27 cellular contexts compared by ENCODE assay signal in the genomic region with DNA sequence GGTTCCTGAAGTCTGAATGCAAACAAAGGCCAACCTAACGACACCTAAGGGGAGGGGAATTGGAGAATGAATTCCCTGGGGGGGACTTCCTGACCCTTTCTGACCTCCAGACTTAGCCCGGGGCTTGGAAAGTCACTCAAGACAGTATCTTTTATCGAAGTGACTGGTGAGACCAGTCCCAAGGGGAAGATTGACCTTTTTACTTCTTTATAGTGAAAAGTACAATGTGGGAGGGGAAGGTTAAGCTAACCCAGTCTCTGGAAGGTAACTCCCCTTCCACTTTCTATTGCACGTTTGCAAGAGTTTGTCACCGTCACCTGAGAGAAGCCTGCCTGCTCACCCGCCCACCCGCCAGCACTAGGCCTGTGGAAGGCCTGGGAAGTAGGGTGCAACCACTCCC.
A peak's percentile ranks its signal among the peaks of the same experiment; 100 is the strongest.
DNase-seq lines count a peak whose midpoint lies in the region; ATAC-seq and TF ChIP-seq lines count a peak whose summit lies in the region.
"Had no signal": no experiment of that assay in that cellular context is flagged by ENCODE, and none has a peak within 500 bp of the region (broad histone marks: within the 10 kb centered on the region; RNA-seq: fewer than 3 reads in every experiment).

No MANE protein-coding gene starts in this region.

- H3K14ac ChIP-seq in trophoblast cell (ENCODE audit: low read length), result peak overlapping the region; percentile 54

- peak overlapping the region; percentile 67 for H2BK5ac ChIP-seq in trophoblast cell (ENCODE audit: low read depth, low read length, poor library complexity)

- H3K36me3 Mint-ChIP-seq in WTC11, result no peaks in the 10 kb centered on the region
- H3K36me3 Mint-ChIP-seq: activated naive CD8-positive, alpha-beta T cell treated with anti-CD3 and anti-CD28 coated beads, Interleukin-2, amount 10 ng/mL, durations not matched to agents 7 days and 5 days; CD4-positive, alpha-beta memory T cell had no signal

- no peak overlapping the region for H3K23ac ChIP-seq in trophoblast cell (ENCODE audit: low read length)

- no peak for TF ChIP-seq POLR2A in gastroesophageal sphincter (IDR thresholded peaks at IDR 0.05)

- H3K9ac ChIP-seq in trophoblast cell (ENCODE audit: low read length), result no peak overlapping the region

- H3K27me3 Mint-ChIP-seq in WTC11 (ENCODE audit: low read depth), result no peaks in the 10 kb centered on the region
- H3K27me3 Mint-ChIP-seq: activated naive CD8-positive, alpha-beta T cell treated with anti-CD3 and anti-CD28 coated beads, Interleukin-2, amount 10 ng/mL, durations not matched to agents 7 days and 5 days had no signal

- CTCF ChIA-PET in WTC11 (lab: Charles Lee), result interaction anchor here (1.2 kb wide), 1 partner anchor 109 kb away, joined by 3 read pairs; no protein-coding TSS in a partner anchor

- peak overlapping the region; percentile 35 for H2AK5ac ChIP-seq in trophoblast cell (ENCODE audit: low read length)

- H3K9me3 ChIP-seq in trophoblast cell (ENCODE audit: insufficient read depth, low read depth, low read length), result no peaks in the 10 kb centered on the region
- H3K9me3 ChIP-seq in gastroesophageal sphincter, result no peaks in the 10 kb centered on the region
- H3K9me3 ChIP-seq: left lung, psoas muscle, SJCRH30, thyroid gland had no signal

- no CpG with 5 or more reads among the region's 7 CpGs for WGBS in trophoblast cell (ENCODE audit: extremely low coverage, insufficient coverage, insufficient read length)
- WGBS in gastroesophageal sphincter (ENCODE audit: low coverage in 1 of 2), 2 donors, result 68 to 82% methylated on average over 5 to 7 of the region's 7 CpGs

- H3K36me3 ChIP-seq in trophoblast cell (ENCODE audit: control insufficient read depth in 1 of 2, insufficient read depth in 2 of 2, low read length in 2 of 2) (no peaks in the 10 kb centered on the region), gastroesophageal sphincter (no peaks in the 10 kb centered on the region)
- H3K36me3 ChIP-seq: left lung, SJCRH30, thyroid gland had no signal

- no peaks in the 10 kb centered on the region for H3K27me3 ChIP-seq in trophoblast cell (ENCODE audit: insufficient read depth, low read length)
- no peaks in the 10 kb centered on the region for H3K27me3 ChIP-seq in gastroesophageal sphincter
- H3K27me3 ChIP-seq: left lung, SJCRH30, thyroid gland had no signal

- no peak for TF ChIP-seq CTCF in WTC11 (IDR thresholded peaks at IDR 0.05)
- no peak for TF ChIP-seq CTCF in gastroesophageal sphincter (IDR thresholded peaks at IDR 0.05)

- peak overlapping the region; percentile 51 for H3K18ac ChIP-seq in trophoblast cell (ENCODE audit: low read length)

- no peak overlapping the region for H4K12ac ChIP-seq in trophoblast cell (ENCODE audit: low read depth, low read length)

- peak overlapping the region; percentile 62 for H4K8ac ChIP-seq in trophoblast cell (ENCODE audit: low read depth, low read length)

- H3K4me3 Mint-ChIP-seq in WTC11, result no peak overlapping the region
- H3K4me3 Mint-ChIP-seq: activated naive CD8-positive, alpha-beta T cell treated with anti-CD3 and anti-CD28 coated beads, Interleukin-2, amount 10 ng/mL, durations not matched to agents 7 days and 5 days; activated T-helper 17 cell treated with anti-CD3 and anti-CD28 coated beads, Interleukin-2, amount 50 U/mL, for 72 hours; CD4-positive, alpha-beta memory T cell; effector memory CD8-positive, alpha-beta T cell; nephron had no signal

- H2BK120ac ChIP-seq in trophoblast cell (ENCODE audit: insufficient read depth, low read length, poor library complexity), result peak overlapping the region; percentile 85

- peak; percentile 12 for DNase-seq in WTC11 (ENCODE audit: low spot score)
- DNase-seq in trophoblast cell, result peak in 1 of 2 donors; percentile 13
- no peak for DNase-seq in kidney glomerular epithelial cell (lab: John Stamatoyannopoulos, UW)
- DNase-seq in NCI-H345 (lab: John Stamatoyannopoulos, UW), result no peak
- DNase-seq: activated CD4-positive, alpha-beta T cell treated with anti-CD3 and anti-CD28 coated beads for 48 hours; activated naive CD8-positive, alpha-beta T cell treated with anti-CD3 and anti-CD28 coated beads, Interleukin-2, amount 10 ng/mL, durations not matched to agents 7 days and 5 days; CD4-positive, alpha-beta memory T cell; DMS153; effector memory CD8-positive, alpha-beta T cell; GDM1; KG1; left lung; midbrain; PC-9; psoas muscle; SJCRH30; stimulated activated CD4-positive, alpha-beta T cell treated with anti-CD3 and anti-CD28 coated beads, Interleukin-2, amount 100 ng/mL, for 24 hours; stimulated activated naive CD8-positive, alpha-beta T cell treated with anti-CD3 and anti-CD28 coated beads, Interleukin-15, Interleukin-2, amounts not matched to agents 100 U/mL and 50 U/mL, for 24 hours; T-helper 1 cell; thyroid gland had no signal

- no peak overlapping the region for H3K4me2 ChIP-seq in trophoblast cell (ENCODE audit: low read length)
- H3K4me2 ChIP-seq: PC-9 had no signal

- H3K27ac Mint-ChIP-seq in WTC11, result peak overlapping the region; percentile 47; the same call in 1 of the 2 replicates
- H3K27ac Mint-ChIP-seq: activated naive CD8-positive, alpha-beta T cell treated with anti-CD3 and anti-CD28 coated beads, Interleukin-2, amount 10 ng/mL, durations not matched to agents 7 days and 5 days; activated T-helper 17 cell treated with anti-CD3 and anti-CD28 coated beads, Interleukin-2, amount 50 U/mL, for 72 hours; CD4-positive, alpha-beta memory T cell; effector memory CD8-positive, alpha-beta T cell; nephron had no signal

- peaks cover 36% of the 10 kb centered on the region for H3K4me1 Mint-ChIP-seq in WTC11
- H3K4me1 Mint-ChIP-seq: activated naive CD8-positive, alpha-beta T cell treated with anti-CD3 and anti-CD28 coated beads, Interleukin-2, amount 10 ng/mL, durations not matched to agents 7 days and 5 days; activated T-helper 17 cell treated with anti-CD3 and anti-CD28 coated beads, Interleukin-2, amount 50 U/mL, for 72 hours; CD4-positive, alpha-beta memory T cell; nephron had no signal

- no peak overlapping the region for H3K4ac ChIP-seq in trophoblast cell (ENCODE audit: low read depth, low read length)

- POLR2A ChIA-PET in WTC11 (lab: Charles Lee), result no interaction called here

- peak overlapping the region; percentile 90 for H2BK12ac ChIP-seq in trophoblast cell (ENCODE audit: low read length)

- peaks cover 13% of the 10 kb centered on the region for H3K79me1 ChIP-seq in trophoblast cell (ENCODE audit: low read length)

- H3K27ac ChIP-seq in trophoblast cell (ENCODE audit: low read depth, low read length) (peak overlapping the region; percentile 57), gastroesophageal sphincter (no peak overlapping the region)
- H3K27ac ChIP-seq: left lung, PC-9, psoas muscle, SJCRH30, skin epidermis, thyroid gland had no signal

- no peak overlapping the region for H2AFZ ChIP-seq in trophoblast cell (ENCODE audit: insufficient read depth, low read length, poor library complexity)
- H2AFZ ChIP-seq: PC-9 had no signal

- peak; percentile 50 for ATAC-seq in GM18909 (IDR thresholded peaks at IDR 0.05; ENCODE audit: poor library complexity, unreplicated experiment)
- peak; percentile 67 for ATAC-seq in HG02678 (IDR thresholded peaks at IDR 0.05; ENCODE audit: unreplicated experiment)
- ATAC-seq in WTC11, result peak; percentile 69
- no peak for ATAC-seq in gastroesophageal sphincter
- ATAC-seq in HG02840 (IDR thresholded peaks at IDR 0.05; ENCODE audit: low FRiP score, unreplicated experiment), result no peak
- ATAC-seq: activated T-helper 17 cell treated with anti-CD3 and anti-CD28 coated beads, Interleukin-2, amount 50 U/mL, for 72 hours; effector memory CD8-positive, alpha-beta T cell; left lung; psoas muscle; stimulated activated naive CD8-positive, alpha-beta T cell treated with anti-CD3 and anti-CD28 coated beads, Interleukin-15, Interleukin-2, amounts not matched to agents 100 U/mL and 50 U/mL, for 24 hours had no signal

- no peaks in the 10 kb centered on the region for H3K79me2 ChIP-seq in trophoblast cell (ENCODE audit: control insufficient read depth, insufficient read depth, low read length, poor library complexity)

- TF ChIP-seq EP300 in gastroesophageal sphincter (IDR thresholded peaks at IDR 0.05), result no peak

- peaks cover 8 to 13% of the 10 kb centered on the region in 2 experiments for H3K4me1 ChIP-seq in trophoblast cell (ENCODE audit: control insufficient read depth in 1 of 2, insufficient read depth in 2 of 2, low read length in 2 of 2)
- H3K4me1 ChIP-seq in gastroesophageal sphincter, result no peaks in the 10 kb centered on the region
- H3K4me1 ChIP-seq: left lung, psoas muscle, SJCRH30, thyroid gland had no signal

- H4K91ac ChIP-seq in trophoblast cell (ENCODE audit: low read depth, low read length), result peak overlapping the region; percentile 73

- no peaks in the 10 kb centered on the region; the same call in 1 of the 2 replicates for H3K9me3 Mint-ChIP-seq in WTC11
- H3K9me3 Mint-ChIP-seq: activated naive CD8-positive, alpha-beta T cell treated with anti-CD3 and anti-CD28 coated beads, Interleukin-2, amount 10 ng/mL, durations not matched to agents 7 days and 5 days; activated T-helper 17 cell treated with anti-CD3 and anti-CD28 coated beads, Interleukin-2, amount 50 U/mL, for 72 hours; nephron had no signal

- no peak overlapping the region for H3K4me3 ChIP-seq in trophoblast cell (ENCODE audit: low read depth, low read length)
- H3K4me3 ChIP-seq in gastroesophageal sphincter, result no peak overlapping the region
- H3K4me3 ChIP-seq: left lung, PC-9, psoas muscle, SJCRH30, skin epidermis, thyroid gland had no signal

TF ChIP-seq in WTC11, 78 proteins besides CTCF, POLR2A, EP300 and RAD21 (continues in another document):
- TF ChIP-seq, protein P1, sequence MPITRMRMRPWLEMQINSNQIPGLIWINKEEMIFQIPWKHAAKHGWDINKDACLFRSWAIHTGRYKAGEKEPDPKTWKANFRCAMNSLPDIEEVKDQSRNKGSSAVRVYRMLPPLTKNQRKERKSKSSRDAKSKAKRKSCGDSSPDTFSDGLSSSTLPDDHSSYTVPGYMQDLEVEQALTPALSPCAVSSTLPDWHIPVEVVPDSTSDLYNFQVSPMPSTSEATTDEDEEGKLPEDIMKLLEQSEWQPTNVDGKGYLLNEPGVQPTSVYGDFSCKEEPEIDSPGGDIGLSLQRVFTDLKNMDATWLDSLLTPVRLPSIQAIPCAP (CRISPR knock-in tag; IDR thresholded peaks at IDR 0.05), result no peak
- TF ChIP-seq ZNF671 (CRISPR knock-in tag; IDR thresholded peaks at IDR 0.05), result no peak

Comparison
In these comparisons a context has a peak if more than half of its experiments do, and no peak if none do; other contexts are left out.
1. ATAC-seq: peak in GM18909 (single experiment), HG02678 (single experiment) and WTC11 (single experiment); none in gastroesophageal sphincter (single experiment) and HG02840 (single experiment).